In genomic region chrX:55452825-55453124, GRCh38 we compare ENCODE assay signal across 8 cellular contexts. TPM values are rescaled to one million over a fixed set of nuclear protein-coding genes. Genes with fewer than 3 reads are reported as not detected.
DNase-seq lines count a peak whose midpoint lies in the region; ATAC-seq, FAIRE-seq and TF ChIP-seq lines count a peak whose summit lies in the region.

No MANE protein-coding gene starts in this region.

- no TSS peak for BruUV-seq in HepG2 (replicated peaks; lab: Mats Ljungman, UMichigan)

- in situ Hi-C loops in HepG2 (cut with HindIII; ENCODE audit: extremely low pct_ligation_motif_present, low pct_unique_long_range_greater_than_20kb), result no loop called here

- DNase-seq in activated T-cell treated with anti-CD3 and anti-CD28 coated beads, Interleukin-2, amount 50 U/mL, for 4 hours, result no peak
- DNase-seq in activated T-cell treated with anti-CD3 and anti-CD28 coated beads, Interleukin-2, amount 50 U/mL, for 1 hour, result no peak
- no peak for DNase-seq in activated naive CD8-positive, alpha-beta T cell treated with anti-CD3 and anti-CD28 coated beads for 36 hours
- DNase-seq in HepG2 (ENCODE audit: low spot score) (no peak), NCI-H1417 treated with DMSO at 0.1 percent for 48 hours (lab: John Stamatoyannopoulos, UW) (no peak), dermis blood vessel endothelial cell (no peak)

- H3K4me3 ChIP-seq in HepG2 (replicated peaks in 1 of 3; ENCODE audit: insufficient read depth in 1 of 3, low read depth in 2 of 3, low read length in 3 of 3) (peak overlapping the region; percentile 49 to 64 (median 62); a peak in 5 of 6 replicates), thymus (ENCODE audit: low read length) (peak overlapping the region; percentile 42)

- H3K27me3 Mint-ChIP-seq in activated T-cell treated with anti-CD3 and anti-CD28 coated beads, Interleukin-2, amount 50 U/mL, for 4 hours (ENCODE audit: low read depth), result no peaks in the 10 kb centered on the region
- H3K27me3 Mint-ChIP-seq in activated naive CD8-positive, alpha-beta T cell treated with anti-CD3 and anti-CD28 coated beads for 36 hours, result no peaks in the 10 kb centered on the region

- no peak overlapping the region for H3K9ac ChIP-seq in HepG2 (ENCODE audit: insufficient read depth, low read depth, low read length)

- FAIRE-seq in HepG2 (lab: Jason Lieb, UNC), result no peak

- no peaks in the 10 kb centered on the region for H3K9me3 Mint-ChIP-seq in activated T-cell treated with anti-CD3 and anti-CD28 coated beads, Interleukin-2, amount 50 U/mL, for 4 hours
- no peaks in the 10 kb centered on the region for H3K9me3 Mint-ChIP-seq in activated naive CD8-positive, alpha-beta T cell treated with anti-CD3 and anti-CD28 coated beads for 36 hours

- no peaks in the 10 kb centered on the region for H4K20me1 ChIP-seq in HepG2 (ENCODE audit: insufficient read depth, low read length)

- H3K36me3 ChIP-seq in HepG2 (replicated peaks in 1 of 2; ENCODE audit: control insufficient read depth in 1 of 2, insufficient read depth in 2 of 2, low read length in 2 of 2) (no peaks in the 10 kb centered on the region), thymus (ENCODE audit: control insufficient read depth, insufficient read depth) (no peaks in the 10 kb centered on the region)

- no peaks in the 10 kb centered on the region for H3K4me1 ChIP-seq in HepG2 (ENCODE audit: insufficient read depth, low read length)
- H3K4me1 ChIP-seq in thymus (ENCODE audit: control insufficient read depth, insufficient read depth, low read length), result no peaks in the 10 kb centered on the region

- peaks cover 7% of the 10 kb centered on the region for H3K4me1 Mint-ChIP-seq in activated T-cell treated with anti-CD3 and anti-CD28 coated beads, Interleukin-2, amount 50 U/mL, for 4 hours (ENCODE audit: low read depth)
- peaks cover 2% of the 10 kb centered on the region for H3K4me1 Mint-ChIP-seq in activated naive CD8-positive, alpha-beta T cell treated with anti-CD3 and anti-CD28 coated beads for 36 hours

- WGBS in HepG2 (ENCODE audit: low lambda C conversion rate), result 0% methylated on average over 1 of the region's 10 CpGs
- WGBS in thymus, result under 1% methylated on average over 10 of the region's 10 CpGs

- ATAC-seq in activated T-cell treated with anti-CD3 and anti-CD28 coated beads, Interleukin-2, amount 50 U/mL, for 4 hours, result peak in 1 of 2 donors; percentile 4
- ATAC-seq in HepG2, result no peak; the same call in 2 of the 3 replicates
- no peak for ATAC-seq in GM18498 (IDR thresholded peaks at IDR 0.05; ENCODE audit: unreplicated experiment)

- TF ChIP-seq POLR2A in HepG2 (IDR thresholded peaks at IDR 0.05; ENCODE audit: insufficient read depth in 1 of 2, low read depth in 2 of 2, low read length in 2 of 2), result no peak

- no peak for TF ChIP-seq RAD21 in HepG2 (CRISPR knock-in tag; IDR thresholded peaks at IDR 0.05)

- POLR2A ChIA-PET in HepG2 (lab: Yijun Ruan, JAX), result no interaction called here

- H3K27ac ChIP-seq in HepG2 (ENCODE audit: extremely low read length, insufficient read depth, low read length) (no peak overlapping the region), thymus (ENCODE audit: low read depth) (peak overlapping the region; percentile 91)

- CTCF ChIA-PET in HepG2 (lab: Yijun Ruan, JAX; ENCODE audit: low intra/inter-chr PET ratio, low total read pairs), result no interaction called here

- H3K36me3 Mint-ChIP-seq in activated T-cell treated with anti-CD3 and anti-CD28 coated beads, Interleukin-2, amount 50 U/mL, for 4 hours (ENCODE audit: insufficient read depth), result no peaks in the 10 kb centered on the region
- no peaks in the 10 kb centered on the region for H3K36me3 Mint-ChIP-seq in activated naive CD8-positive, alpha-beta T cell treated with anti-CD3 and anti-CD28 coated beads for 36 hours

- H3K27me3 ChIP-seq in HepG2 (ENCODE audit: control insufficient read depth in 1 of 2, insufficient read depth in 2 of 2, low read length in 2 of 2) (no peaks in the 10 kb centered on the region), thymus (ENCODE audit: control insufficient read depth, insufficient read depth) (no peaks in the 10 kb centered on the region)

- H3K9me3 ChIP-seq in HepG2 (ENCODE audit: low read length) (no peaks in the 10 kb centered on the region), thymus (ENCODE audit: control insufficient read depth) (no peaks in the 10 kb centered on the region)

- TF ChIP-seq EP300 in HepG2 (IDR thresholded peaks at IDR 0.05; ENCODE audit: low read depth in 2 of 2, low read length in 2 of 2), result no peak
- TF ChIP-seq EP300 in HepG2 (CRISPR knock-in tag; IDR thresholded peaks at IDR 0.05; ENCODE audit: borderline replicate concordance), result no peak

- intact Hi-C loops in HepG2 (cut with micrococcal nuclease; ENCODE audit: unreplicated experiment), result no loop called here

- H3K4me3 Mint-ChIP-seq in activated T-cell treated with anti-CD3 and anti-CD28 coated beads, Interleukin-2, amount 50 U/mL, for 4 hours, result peak overlapping the region; percentile 94
- H3K4me3 Mint-ChIP-seq in activated naive CD8-positive, alpha-beta T cell treated with anti-CD3 and anti-CD28 coated beads for 36 hours, result peak overlapping the region; percentile 93

- H3K27ac Mint-ChIP-seq in activated naive CD8-positive, alpha-beta T cell treated with anti-CD3 and anti-CD28 coated beads for 36 hours, result peak overlapping the region; percentile 91

- H2AFZ ChIP-seq in HepG2 (ENCODE audit: low read length), result no peak overlapping the region

- H3K4me2 ChIP-seq in HepG2 (ENCODE audit: low read depth, low read length), result peak overlapping the region; percentile 74

- H3K79me2 ChIP-seq in HepG2 (ENCODE audit: insufficient read depth, low read length), result no peaks in the 10 kb centered on the region

- no peak for TF ChIP-seq CTCF in HepG2 (CRISPR knock-in tag; IDR thresholded peaks at IDR 0.05)

TF ChIP-seq in HepG2, 621 proteins besides CTCF, POLR2A, EP300 and RAD21 (continues in another document):
- TF ChIP-seq YEATS2 (CRISPR knock-in tag; IDR thresholded peaks at IDR 0.05; ENCODE audit: borderline replicate concordance), result no peak

RNA-seq across cellular contexts. Expression of gene MAGEH1, which starts 0.8 kb away (rescaled TPM):
- total RNA-seq in activated T-cell treated with anti-CD3 and anti-CD28 coated beads, Interleukin-2, amount 50 U/mL, for 4 hours, result 10 to 100 TPM; 15.1 to 17.0 (median 17.0) TPM
- 10 to 100 TPM; 18.1 to 20.2 TPM for total RNA-seq in activated naive CD8-positive, alpha-beta T cell treated with anti-CD3 and anti-CD28 coated beads for 36 hours
- 3.0 and 5.0 TPM in 2 replicates for total RNA-seq in HepG2 (2016; rRNA removed; fragmentation: Illumina TruSeq; extraction: Trizol)
- total RNA-seq in HepG2 (2016; cell fraction: cytosol; rRNA removed; fragmentation: Illumina TruSeq; extraction: Trizol; ENCODE audit: low read depth), result 0.40 and 0.79 TPM in 2 replicates
- total RNA-seq in HepG2 (2016; cell fraction: insoluble cytoplasmic fraction; rRNA removed; fragmentation: Illumina TruSeq; extraction: Trizol), result 4.2 and 6.3 TPM in 2 replicates
- total RNA-seq in HepG2 (2016; cell fraction: membrane; rRNA removed; fragmentation: Illumina TruSeq; extraction: Trizol), result 1.0 and 1.5 TPM in 2 replicates
- total RNA-seq in HepG2 (2016; cell fraction: nucleus; rRNA removed; fragmentation: Illumina TruSeq; extraction: Trizol), result 4.5 and 4.6 TPM in 2 replicates
- polyA plus RNA-seq in HepG2 (2011; rRNA removed), result 3.6 and 3.8 TPM in 2 replicates
- polyA plus RNA-seq in HepG2 (2011; cell fraction: cytosol; rRNA removed), result 3.6 and 3.8 TPM in 2 replicates
- polyA plus RNA-seq in HepG2 (2011; cell fraction: nucleus; rRNA removed), result 0.82 and 1.1 TPM in 2 replicates
- polyA plus RNA-seq in HepG2 (2012), result 2.7 and 3.3 TPM in 2 replicates
- polyA plus RNA-seq in HepG2 (2016; cell fraction: cytosol; fragmentation: Illumina TruSeq; extraction: Trizol; ENCODE audit: low read depth), result 0.50 and 0.55 TPM in 2 replicates
- polyA plus RNA-seq in HepG2 (2016; cell fraction: insoluble cytoplasmic fraction; fragmentation: Illumina TruSeq; extraction: Trizol; ENCODE audit: low read depth), result 3.4 and 3.6 TPM in 2 replicates
- polyA plus RNA-seq in HepG2 (2016; cell fraction: membrane; fragmentation: Illumina TruSeq; extraction: Trizol; ENCODE audit: low read depth), result 0.80 and 0.92 TPM in 2 replicates
- 6.1 and 9.2 TPM in 2 replicates for polyA plus RNA-seq in HepG2 (2016; cell fraction: nucleus; fragmentation: Illumina TruSeq; extraction: Trizol; ENCODE audit: insufficient read depth, low read depth)
- 1.5 TPM in 1 of 2 replicates, not detected in the other for polyA minus RNA-seq in HepG2 (2011; rRNA and poly(A)+ RNA removed; ENCODE audit: low replicate concordance)
- 1.1 and 1.7 TPM in 2 replicates for polyA minus RNA-seq in HepG2 (2011; cell fraction: cytosol; rRNA and poly(A)+ RNA removed)
- 1.0 TPM in 1 of 2 replicates, not detected in the other for polyA minus RNA-seq in HepG2 (2011; cell fraction: nucleus; rRNA and poly(A)+ RNA removed)
- 97.3 TPM for polyA plus RNA-seq in thymus
- 15.9 and 32.5 TPM in 2 replicates for total RNA-seq in dermis blood vessel endothelial cell

RNA-seq across cellular contexts. Expression of gene USP51, which starts 36.9 kb away (rescaled TPM):
- total RNA-seq in activated T-cell treated with anti-CD3 and anti-CD28 coated beads, Interleukin-2, amount 50 U/mL, for 4 hours, result 1 to 10 TPM in 1 of 3 donors, under 1 TPM in 2; 0.56 to 1.2 (median 0.76) TPM
- total RNA-seq in activated naive CD8-positive, alpha-beta T cell treated with anti-CD3 and anti-CD28 coated beads for 36 hours, result 1 to 10 TPM; 1.3 to 2.0 TPM
- not detected in 2 replicates for total RNA-seq in HepG2 (2016; rRNA removed; fragmentation: Illumina TruSeq; extraction: Trizol)
- not detected in 2 replicates for total RNA-seq in HepG2 (2016; cell fraction: cytosol; rRNA removed; fragmentation: Illumina TruSeq; extraction: Trizol; ENCODE audit: low read depth)
- total RNA-seq in HepG2 (2016; cell fraction: insoluble cytoplasmic fraction; rRNA removed; fragmentation: Illumina TruSeq; extraction: Trizol), result not detected in 2 replicates
- not detected in 2 replicates for total RNA-seq in HepG2 (2016; cell fraction: membrane; rRNA removed; fragmentation: Illumina TruSeq; extraction: Trizol)
- total RNA-seq in HepG2 (2016; cell fraction: nucleus; rRNA removed; fragmentation: Illumina TruSeq; extraction: Trizol), result not detected in 2 replicates
- not detected in 2 replicates for polyA plus RNA-seq in HepG2 (2011; rRNA removed)
- not detected in 2 replicates for polyA plus RNA-seq in HepG2 (2011; cell fraction: cytosol; rRNA removed)
- polyA plus RNA-seq in HepG2 (2011; cell fraction: nucleus; rRNA removed), result not detected in 2 replicates
- not detected in 2 replicates for polyA plus RNA-seq in HepG2 (2012)
- not detected in 2 replicates for polyA plus RNA-seq in HepG2 (2016; cell fraction: cytosol; fragmentation: Illumina TruSeq; extraction: Trizol; ENCODE audit: low read depth)
- not detected in 2 replicates for polyA plus RNA-seq in HepG2 (2016; cell fraction: insoluble cytoplasmic fraction; fragmentation: Illumina TruSeq; extraction: Trizol; ENCODE audit: low read depth)
- polyA plus RNA-seq in HepG2 (2016; cell fraction: membrane; fragmentation: Illumina TruSeq; extraction: Trizol; ENCODE audit: low read depth), result not detected in 2 replicates
- not detected in 2 replicates for polyA plus RNA-seq in HepG2 (2016; cell fraction: nucleus; fragmentation: Illumina TruSeq; extraction: Trizol; ENCODE audit: insufficient read depth, low read depth)
- not detected in 2 replicates for polyA minus RNA-seq in HepG2 (2011; rRNA and poly(A)+ RNA removed; ENCODE audit: low replicate concordance)
- polyA minus RNA-seq in HepG2 (2011; cell fraction: cytosol; rRNA and poly(A)+ RNA removed), result not detected in 2 replicates
- not detected in 2 replicates for polyA minus RNA-seq in HepG2 (2011; cell fraction: nucleus; rRNA and poly(A)+ RNA removed)
- polyA plus RNA-seq in thymus, result 2.1 TPM
- 1.2 and 1.9 TPM in 2 replicates for total RNA-seq in dermis blood vessel endothelial cell
